In genomic region chr2:223644116-223644515, GRCh38 we compare ENCODE assay signal across 23 cellular contexts. TPM values are rescaled to one million over a fixed set of nuclear protein-coding genes. Genes with fewer than 3 reads are reported as not detected.
"Had no signal": no experiment of that assay in that cellular context is flagged by ENCODE, and none has a peak within 500 bp of the region (broad histone marks: within the 10 kb centered on the region; RNA-seq: fewer than 3 reads in every experiment).

No MANE protein-coding gene starts in this region.

- H3K4me3 Mint-ChIP-seq: activated CD4-positive, alpha-beta memory T cell treated with anti-CD3 and anti-CD28 coated beads, Interleukin-2, amount 10 ng/mL, durations not matched to agents 7 days and 5 days; activated CD4-positive, alpha-beta T cell treated with anti-CD3 and anti-CD28 coated beads, Interleukin-2, amount 10 ng/mL, durations not matched to agents 24 days and 14 days; activated naive CD4-positive, alpha-beta T cell treated with anti-CD3 and anti-CD28 coated beads, Interleukin-2, amount 10 ng/mL, durations not matched to agents 7 days and 5 days; endodermal cell; immature natural killer cell; mesothelial cell of epicardium; naive thymus-derived CD8-positive, alpha-beta T cell; stimulated activated naive B cell treated with anti-CD40 and anti-IgM and Interleukin-4, amounts not matched to agents 10 μg/mL and 1 μg/mL and 100 μg/mL, for 72 hours; type B pancreatic cell had no signal

- H3K36me3 ChIP-seq: heart right ventricle, left lung, vagina had no signal

- H3K27me3 Mint-ChIP-seq: activated CD4-positive, alpha-beta memory T cell treated with anti-CD3 and anti-CD28 coated beads, Interleukin-2, amount 10 ng/mL, durations not matched to agents 7 days and 5 days; activated CD4-positive, alpha-beta T cell treated with anti-CD3 and anti-CD28 coated beads, Interleukin-2, amount 10 ng/mL, durations not matched to agents 24 days and 14 days; activated naive CD4-positive, alpha-beta T cell treated with anti-CD3 and anti-CD28 coated beads, Interleukin-2, amount 10 ng/mL, durations not matched to agents 7 days and 5 days had no signal

- H3K9me3 Mint-ChIP-seq: activated CD4-positive, alpha-beta memory T cell treated with anti-CD3 and anti-CD28 coated beads, Interleukin-2, amount 10 ng/mL, durations not matched to agents 7 days and 5 days; activated CD4-positive, alpha-beta T cell treated with anti-CD3 and anti-CD28 coated beads, Interleukin-2, amount 10 ng/mL, durations not matched to agents 24 days and 14 days; activated naive CD4-positive, alpha-beta T cell treated with anti-CD3 and anti-CD28 coated beads, Interleukin-2, amount 10 ng/mL, durations not matched to agents 7 days and 5 days; type B pancreatic cell had no signal

- H3K27me3 ChIP-seq: heart right ventricle, left lung, testis, vagina had no signal

- H3K4me1 Mint-ChIP-seq: activated CD4-positive, alpha-beta memory T cell treated with anti-CD3 and anti-CD28 coated beads, Interleukin-2, amount 10 ng/mL, durations not matched to agents 7 days and 5 days; activated CD4-positive, alpha-beta T cell treated with anti-CD3 and anti-CD28 coated beads, Interleukin-2, amount 10 ng/mL, durations not matched to agents 24 days and 14 days; activated naive CD4-positive, alpha-beta T cell treated with anti-CD3 and anti-CD28 coated beads, Interleukin-2, amount 10 ng/mL, durations not matched to agents 7 days and 5 days; immature natural killer cell; naive thymus-derived CD8-positive, alpha-beta T cell; stimulated activated naive B cell treated with anti-CD40 and anti-IgM and Interleukin-4, amounts not matched to agents 10 μg/mL and 1 μg/mL and 100 μg/mL, for 72 hours had no signal

- H3K36me3 Mint-ChIP-seq: activated naive CD4-positive, alpha-beta T cell treated with anti-CD3 and anti-CD28 coated beads, Interleukin-2, amount 10 ng/mL, durations not matched to agents 7 days and 5 days; immature natural killer cell; naive thymus-derived CD8-positive, alpha-beta T cell; stimulated activated naive B cell treated with anti-CD40 and anti-IgM and Interleukin-4, amounts not matched to agents 10 μg/mL and 1 μg/mL and 100 μg/mL, for 72 hours; type B pancreatic cell had no signal

- H3K27ac Mint-ChIP-seq: activated CD4-positive, alpha-beta memory T cell treated with anti-CD3 and anti-CD28 coated beads, Interleukin-2, amount 10 ng/mL, durations not matched to agents 7 days and 5 days; activated CD4-positive, alpha-beta T cell treated with anti-CD3 and anti-CD28 coated beads, Interleukin-2, amount 10 ng/mL, durations not matched to agents 24 days and 14 days; activated naive CD4-positive, alpha-beta T cell treated with anti-CD3 and anti-CD28 coated beads, Interleukin-2, amount 10 ng/mL, durations not matched to agents 7 days and 5 days; endodermal cell; immature natural killer cell; mesothelial cell of epicardium; naive thymus-derived CD8-positive, alpha-beta T cell; progenitor cell of endocrine pancreas; stimulated activated naive B cell treated with anti-CD40 and anti-IgM and Interleukin-4, amounts not matched to agents 10 μg/mL and 1 μg/mL and 100 μg/mL, for 72 hours; type B pancreatic cell had no signal

- DNase-seq: activated CD4-positive, alpha-beta memory T cell treated with anti-CD3 and anti-CD28 coated beads, Interleukin-2, amount 10 ng/mL, durations not matched to agents 7 days and 5 days; activated CD4-positive, alpha-beta T cell treated with anti-CD3 and anti-CD28 coated beads, Interleukin-2, amount 10 ng/mL, durations not matched to agents 24 days and 14 days; activated effector memory CD4-positive, alpha-beta T cell treated with anti-CD3 and anti-CD28 coated beads, Interleukin-2, amount 50 U/mL, for 16 hours; activated naive CD4-positive, alpha-beta T cell treated with anti-CD3 and anti-CD28 coated beads, Interleukin-2, amount 10 ng/mL, durations not matched to agents 7 days and 5 days; amygdala; endodermal cell; foreskin fibroblast; heart right ventricle; immature natural killer cell; kidney glomerular epithelial cell; left lung; naive thymus-derived CD8-positive, alpha-beta T cell; stimulated activated CD4-positive, alpha-beta T cell treated with anti-CD3 and anti-CD28 coated beads, Interleukin-2, amount 100 ng/mL, for 48 hours; stimulated activated CD8-positive, alpha-beta memory T cell treated with anti-CD3 and anti-CD28 coated beads, Interleukin-4, amount 100 ng/mL, for 48 hours; stimulated activated naive B cell treated with anti-CD40 and anti-IgM and Interleukin-4, amounts not matched to agents 10 μg/mL and 1 μg/mL and 100 μg/mL, for 72 hours; testis had no signal

- ATAC-seq: activated CD4-positive, CD25-positive, alpha-beta regulatory T cell treated with anti-CD3 and anti-CD28 coated beads, Interleukin-2, amount 50 U/mL, for 24 hours; heart right ventricle; left lung; naive thymus-derived CD8-positive, alpha-beta T cell; stimulated activated naive B cell treated with anti-CD40 and anti-IgM and Interleukin-4, amounts not matched to agents 10 μg/mL and 1 μg/mL and 100 μg/mL, for 72 hours had no signal

- H3K27ac ChIP-seq: coronary artery, heart right ventricle, left lung, testis, vagina had no signal

- H3K4me3 ChIP-seq: coronary artery, heart right ventricle, left lung, lung, testis, vagina had no signal

- H3K4me1 ChIP-seq: heart right ventricle, left lung, testis, vagina had no signal

RNA-seq across cellular contexts. Expression of gene SCG2, which starts 42.0 kb away (rescaled TPM):
- total RNA-seq: activated CD4-positive, alpha-beta T cell treated with anti-CD3 and anti-CD28 coated beads, Interleukin-2, amount 10 ng/mL, durations not matched to agents 24 days and 14 days; naive thymus-derived CD8-positive, alpha-beta T cell had no signal
- polyA plus RNA-seq: immature natural killer cell; naive thymus-derived CD8-positive, alpha-beta T cell had no signal
